ENCODE assay signal across 1 cellular context in genomic region chr19:3762501-3763459, GRCh38.
TF ChIP-seq lines count a peak whose summit lies in the region.

TSS of gene MRPL54 (plus strand) at chr19:3762682. CDS start at chr19:3762701, 19 bp downstream.

TF ChIP-seq in HepG2, 621 proteins besides CTCF, POLR2A, EP300 and RAD21 (continued from another document and continues in another):
- peak; percentile 82; the same call in 1 of the 2 replicates for TF ChIP-seq GTF2F1 (IDR thresholded peaks at IDR 0.05; ENCODE audit: low read length)
- TF ChIP-seq ZNF605 (CRISPR knock-in tag; IDR thresholded peaks at IDR 0.05) = peak; percentile 71
- no peak for TF ChIP-seq RBAK (CRISPR knock-in tag; IDR thresholded peaks at IDR 0.05)
- TF ChIP-seq PBX2 (CRISPR knock-in tag; IDR thresholded peaks at IDR 0.05) = no peak
- TF ChIP-seq YY1 (IDR thresholded peaks at IDR 0.05; ENCODE audit: insufficient read depth, insufficient replicate concordance, low read depth, low read length) = peak; percentile 91
- TF ChIP-seq ZNF230 (CRISPR knock-in tag; IDR thresholded peaks at IDR 0.05) = 0 out of 2 replicates have a peak, but pooled peaks have one; percentile 29
- no peak for TF ChIP-seq ZSCAN30 (CRISPR knock-in tag; IDR thresholded peaks at IDR 0.05)
- peak; percentile 53; the same call in 1 of the 2 replicates for TF ChIP-seq ZNF441 (CRISPR knock-in tag; IDR thresholded peaks at IDR 0.05; ENCODE audit: borderline replicate concordance)
- no peak for TF ChIP-seq MAFG (CRISPR knock-in tag; IDR thresholded peaks at IDR 0.05)
- no peak for TF ChIP-seq BRF2 (CRISPR knock-in tag; IDR thresholded peaks at IDR 0.05)
- no peak for TF ChIP-seq NCOA1 (CRISPR knock-in tag; IDR thresholded peaks at IDR 0.05)
- TF ChIP-seq ZNF282 (IDR thresholded peaks at IDR 0.05; ENCODE audit: partially characterized antibody) = no peak
- no peak for TF ChIP-seq TIGD3 (CRISPR knock-in tag; IDR thresholded peaks at IDR 0.05; ENCODE audit: borderline replicate concordance)
- no peak for TF ChIP-seq SOX6 (IDR thresholded peaks at IDR 0.05)
- peak; percentile 72 for TF ChIP-seq SOX6 (CRISPR knock-in tag; IDR thresholded peaks at IDR 0.05)
- peak; percentile 89 for TF ChIP-seq TGIF2 (CRISPR knock-in tag; IDR thresholded peaks at IDR 0.05)
- TF ChIP-seq DR1 (CRISPR knock-in tag; IDR thresholded peaks at IDR 0.05) = no peak
- TF ChIP-seq BCL3 (CRISPR knock-in tag; IDR thresholded peaks at IDR 0.05) = no peak; the same call in 1 of the 2 replicates
- no peak for TF ChIP-seq ZNF234 (CRISPR knock-in tag; conservative IDR thresholded peaks at IDR 0.05)
- no peak for TF ChIP-seq BATF2 (CRISPR knock-in tag; IDR thresholded peaks at IDR 0.05)
- TF ChIP-seq MZF1 (CRISPR knock-in tag; IDR thresholded peaks at IDR 0.05; ENCODE audit: borderline replicate concordance) = no peak
- 0 out of 2 replicates have a peak, but pooled peaks have one; percentile 83 for TF ChIP-seq ZNF572 (CRISPR knock-in tag; IDR thresholded peaks at IDR 0.05)
- TF ChIP-seq SRY (CRISPR knock-in tag; IDR thresholded peaks at IDR 0.05) = peak; percentile 77; the same call in 1 of the 2 replicates
- TF ChIP-seq NR1H2 (CRISPR knock-in tag; IDR thresholded peaks at IDR 0.05; ENCODE audit: borderline replicate concordance, low read depth) = no peak
- peak; percentile 22; the same call in 1 of the 2 replicates for TF ChIP-seq GATAD2A (CRISPR knock-in tag; IDR thresholded peaks at IDR 0.05)
- TF ChIP-seq MLX (CRISPR knock-in tag; IDR thresholded peaks at IDR 0.05) = no peak; the same call in 1 of the 2 replicates
- peak; percentile 94 for TF ChIP-seq RBFOX2 (IDR thresholded peaks at IDR 0.05; ENCODE audit: low read depth, low read length)
- TF ChIP-seq MNT (IDR thresholded peaks at IDR 0.05) = peak; percentile 50; the same call in 1 of the 2 replicates
- TF ChIP-seq DPF2 (CRISPR knock-in tag; IDR thresholded peaks at IDR 0.05; ENCODE audit: borderline replicate concordance, low read depth) = no peak
- no peak for TF ChIP-seq KDM1A (CRISPR knock-in tag; IDR thresholded peaks at IDR 0.05)
- no peak for TF ChIP-seq ZNF800 (CRISPR knock-in tag; IDR thresholded peaks at IDR 0.05)
- peak; percentile 60; the same call in 1 of the 2 replicates for TF ChIP-seq HNRNPL (IDR thresholded peaks at IDR 0.05; ENCODE audit: low read depth, low read length)
- TF ChIP-seq IRF9 (CRISPR knock-in tag; IDR thresholded peaks at IDR 0.05; ENCODE audit: borderline replicate concordance) = no peak
- no peak for TF ChIP-seq HINFP (CRISPR knock-in tag; IDR thresholded peaks at IDR 0.05; ENCODE audit: low read depth)
- TF ChIP-seq IRF2 (CRISPR knock-in tag; IDR thresholded peaks at IDR 0.05) = peak; percentile 90
- TF ChIP-seq ZNF552 (CRISPR knock-in tag; IDR thresholded peaks at IDR 0.05; ENCODE audit: borderline replicate concordance) = no peak
- 0 out of 2 replicates have a peak, but pooled peaks have one; percentile 17 for TF ChIP-seq TSC22D2 (CRISPR knock-in tag; IDR thresholded peaks at IDR 0.05; ENCODE audit: borderline replicate concordance)
- peak; percentile 56; the same call in 1 of the 2 replicates for TF ChIP-seq ZNF317 (CRISPR knock-in tag; IDR thresholded peaks at IDR 0.05)
- no peak for TF ChIP-seq JUNB (CRISPR knock-in tag; IDR thresholded peaks at IDR 0.05; ENCODE audit: borderline replicate concordance)
- no peak for TF ChIP-seq ARHGAP35 (CRISPR knock-in tag; IDR thresholded peaks at IDR 0.05; ENCODE audit: borderline replicate concordance)
- no peak for TF ChIP-seq ZNF619 (CRISPR knock-in tag; IDR thresholded peaks at IDR 0.05)
- no peak for TF ChIP-seq ZBTB46 (CRISPR knock-in tag; IDR thresholded peaks at IDR 0.05; ENCODE audit: borderline replicate concordance)
- no peak; the same call in 1 of the 2 replicates for TF ChIP-seq TFE3 (CRISPR knock-in tag; IDR thresholded peaks at IDR 0.05)
- TF ChIP-seq ZNF256 (CRISPR knock-in tag; conservative IDR thresholded peaks at IDR 0.05) = no peak
- TF ChIP-seq ZSCAN20 (CRISPR knock-in tag; IDR thresholded peaks at IDR 0.05; ENCODE audit: borderline replicate concordance) = no peak
- peak; percentile 39; the same call in 1 of the 2 replicates for TF ChIP-seq HDAC2 (CRISPR knock-in tag; IDR thresholded peaks at IDR 0.05)
- TF ChIP-seq ATRX (CRISPR knock-in tag; IDR thresholded peaks at IDR 0.05; ENCODE audit: borderline replicate concordance) = no peak
- TF ChIP-seq ZNF816 (CRISPR knock-in tag; IDR thresholded peaks at IDR 0.05; ENCODE audit: borderline replicate concordance) = no peak
- TF ChIP-seq TARDBP (CRISPR knock-in tag; IDR thresholded peaks at IDR 0.05) = peak; percentile 83
